Comparison of ENCODE assay signal across 1 cellular context in the genomic region with DNA sequence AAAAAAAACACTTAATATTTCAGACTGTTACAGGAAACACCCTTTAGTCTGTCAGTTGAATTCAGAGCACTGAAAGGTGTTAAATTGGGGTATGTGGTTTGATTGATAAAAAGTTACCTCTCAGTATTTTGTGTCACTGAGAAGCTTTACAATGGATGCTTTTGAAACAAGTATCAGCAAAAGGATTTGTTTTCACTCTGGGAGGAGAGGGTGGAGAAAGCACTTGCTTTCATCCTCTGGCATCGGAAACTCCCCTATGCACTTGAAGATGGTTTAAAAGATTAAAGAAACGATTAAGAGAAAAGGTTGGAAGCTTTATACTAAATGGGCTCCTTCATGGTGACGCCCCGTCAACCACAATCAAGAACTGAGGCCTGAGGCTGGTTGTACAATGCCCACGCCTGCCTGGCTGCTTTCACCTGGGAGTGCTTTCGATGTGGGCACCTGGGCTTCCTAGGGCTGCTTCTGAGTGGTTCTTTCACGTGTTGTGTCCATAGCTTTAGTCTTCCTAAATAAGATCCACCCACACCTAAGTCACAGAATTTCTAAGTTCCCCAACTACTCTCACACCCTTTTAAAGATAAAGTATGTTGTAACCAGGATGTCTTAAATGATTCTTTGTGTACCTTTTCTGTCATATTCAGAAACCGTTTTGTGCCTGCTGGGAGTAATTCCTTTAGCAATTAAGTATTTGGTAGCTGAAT.
TF ChIP-seq lines count a peak whose summit lies in the region.

No MANE protein-coding gene starts in this region.

TF ChIP-seq in HepG2, 621 proteins besides CTCF, POLR2A, EP300 and RAD21:
- TF ChIP-seq GTF3A (CRISPR knock-in tag; conservative IDR thresholded peaks at IDR 0.05) (no peak), SATB2 (CRISPR knock-in tag; IDR thresholded peaks at IDR 0.05) (no peak), POLR2G (IDR thresholded peaks at IDR 0.05; ENCODE audit: low read depth, low read length) (0 out of 2 replicates have a peak, but pooled peaks have one; percentile 29), ZKSCAN1 (IDR thresholded peaks at IDR 0.05; ENCODE audit: low read length) (no peak), FOXK2 (IDR thresholded peaks at IDR 0.05) (no peak)
TF ChIP-seq in HepG2: peak in this region for 1.
